26 cellular contexts compared by ENCODE assay signal in the genomic region with DNA sequence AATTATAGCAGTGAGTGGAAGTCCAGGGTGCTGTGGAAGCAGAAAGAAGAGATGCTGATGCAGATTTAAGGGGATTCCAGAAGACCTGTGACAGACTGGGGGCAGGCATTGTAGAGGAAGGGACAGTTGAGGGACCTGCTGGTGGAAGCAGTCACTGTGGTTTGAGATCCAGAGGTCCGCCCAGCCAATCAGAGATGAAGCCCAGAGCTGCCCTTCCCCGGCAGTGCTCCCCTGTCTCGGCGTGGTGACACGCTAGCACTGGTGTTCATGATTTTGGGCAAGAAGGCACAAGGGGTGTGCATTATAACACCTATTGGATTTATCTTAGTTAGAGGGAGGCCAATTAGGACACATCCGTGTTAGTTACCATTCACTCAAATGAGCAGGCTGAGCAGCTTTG. TPM values are rescaled to one million over a fixed set of nuclear protein-coding genes. Genes with fewer than 3 reads are reported as not detected.
"Had no signal": no experiment of that assay in that cellular context is flagged by ENCODE, and none has a peak within 500 bp of the region (broad histone marks: within the 10 kb centered on the region; RNA-seq: fewer than 3 reads in every experiment).

No MANE protein-coding gene starts in this region.

- H3K36me3 Mint-ChIP-seq: activated naive CD8-positive, alpha-beta T cell; natural killer cell treated with Interleukin-12 subunit alpha and Interleukin-12 subunit beta and Interleukin-15 and Interleukin-18, amount 100 ng/mL, for 72 hours; stimulated activated memory B cell treated with anti-CD40 and anti-IgM and Interleukin-4, amounts not matched to agents 10 μg/mL and 1 μg/mL and 100 μg/mL, for 72 hours had no signal

- H3K27ac Mint-ChIP-seq: activated naive CD8-positive, alpha-beta T cell; activated T-helper 2 cell treated with anti-CD3 and anti-CD28 coated beads, Interferon-gamma antibody, Interleukin-2, Interleukin-4, amounts not matched to agents 10 μg/mL and 5 μg/mL and 100 μg/mL, durations not matched to agents 14 hours and 24 hours and 36 hours; effector memory CD8-positive, alpha-beta T cell; natural killer cell treated with Interleukin-12 subunit alpha and Interleukin-12 subunit beta and Interleukin-15 and Interleukin-18, amount 100 ng/mL, for 72 hours; stimulated activated memory B cell treated with anti-CD40 and anti-IgM and Interleukin-4, amounts not matched to agents 10 μg/mL and 1 μg/mL and 100 μg/mL, for 72 hours had no signal

- H3K27ac ChIP-seq: adrenal gland, colonic mucosa, gastrocnemius medialis, sigmoid colon, stomach, suprapubic skin, tibial nerve, vagina had no signal

- H3K27me3 ChIP-seq: adrenal gland, colonic mucosa, gastrocnemius medialis, sigmoid colon, stomach, suprapubic skin, tibial nerve, vagina had no signal

- H3K4me3 Mint-ChIP-seq: activated naive CD8-positive, alpha-beta T cell; activated T-cell treated with anti-CD3 and anti-CD28 coated beads, Interleukin-2, amount 50 U/mL, for 4 hours; effector memory CD8-positive, alpha-beta T cell; natural killer cell treated with Interleukin-12 subunit alpha and Interleukin-12 subunit beta and Interleukin-15 and Interleukin-18, amount 100 ng/mL, for 72 hours; stimulated activated memory B cell treated with anti-CD40 and anti-IgM and Interleukin-4, amounts not matched to agents 10 μg/mL and 1 μg/mL and 100 μg/mL, for 72 hours had no signal

- H3K9me3 ChIP-seq: adrenal gland, colonic mucosa, gastrocnemius medialis, sigmoid colon, stomach, suprapubic skin, tibial nerve, vagina had no signal

- ATAC-seq: activated T-cell treated with anti-CD3 and anti-CD28 coated beads, Interleukin-2, amount 50 U/mL, for 4 hours; effector memory CD8-positive, alpha-beta T cell; esophagus mucosa; gastrocnemius medialis; left lobe of liver; natural killer cell treated with Interleukin-12 subunit alpha and Interleukin-12 subunit beta and Interleukin-15 and Interleukin-18, amount 100 ng/mL, for 72 hours; stimulated activated memory B cell treated with anti-CD40 and anti-IgM and Interleukin-4, amounts not matched to agents 10 μg/mL and 1 μg/mL and 100 μg/mL, for 72 hours had no signal

- H3K4me3 ChIP-seq: adrenal gland, colonic mucosa, gastrocnemius medialis, sigmoid colon, smooth muscle cell, stomach, suprapubic skin, tibial nerve, vagina had no signal

- DNase-seq: activated CD8-positive, alpha-beta memory T cell treated with anti-CD3 and anti-CD28 coated beads for 24 hours; activated CD8-positive, alpha-beta memory T cell treated with anti-CD3 and anti-CD28 coated beads, Interleukin-2, amount 50 U/mL, for 4 hours; activated naive CD4-positive, alpha-beta T cell; activated T-cell treated with anti-CD3 and anti-CD28 coated beads, Interleukin-2, amount 50 U/mL, for 4 hours; adrenal gland; colonic mucosa; dorsolateral prefrontal cortex; effector memory CD8-positive, alpha-beta T cell; gastrocnemius medialis; head of caudate nucleus; islet precursor cell; occipital lobe; sigmoid colon; stimulated activated CD4-positive, alpha-beta T cell treated with anti-CD3 and anti-CD28 coated beads, Interleukin-15, amount 100 ng/mL, for 24 hours; stomach; T-helper 9 cell had no signal

- H3K4me1 ChIP-seq: adrenal gland, colonic mucosa, gastrocnemius medialis, sigmoid colon, vagina had no signal

- H3K4me1 Mint-ChIP-seq: stimulated activated memory B cell treated with anti-CD40 and anti-IgM and Interleukin-4, amounts not matched to agents 10 μg/mL and 1 μg/mL and 100 μg/mL, for 72 hours had no signal

- H3K9me3 Mint-ChIP-seq: activated T-cell treated with anti-CD3 and anti-CD28 coated beads, Interleukin-2, amount 50 U/mL, for 4 hours; activated T-helper 2 cell treated with anti-CD3 and anti-CD28 coated beads, Interferon-gamma antibody, Interleukin-2, Interleukin-4, amounts not matched to agents 10 μg/mL and 5 μg/mL and 100 μg/mL, durations not matched to agents 14 hours and 24 hours and 36 hours; effector memory CD8-positive, alpha-beta T cell; natural killer cell treated with Interleukin-12 subunit alpha and Interleukin-12 subunit beta and Interleukin-15 and Interleukin-18, amount 100 ng/mL, for 72 hours; stimulated activated memory B cell treated with anti-CD40 and anti-IgM and Interleukin-4, amounts not matched to agents 10 μg/mL and 1 μg/mL and 100 μg/mL, for 72 hours had no signal

- H3K36me3 ChIP-seq: adrenal gland, colonic mucosa, gastrocnemius medialis, sigmoid colon, stomach, suprapubic skin, vagina had no signal

RNA-seq across cellular contexts. Expression of a gene that starts 16.1 kb away (rescaled TPM):
- total RNA-seq: activated T-helper 2 cell treated with anti-CD3 and anti-CD28 coated beads, Interferon-gamma antibody, Interleukin-2, Interleukin-4, amounts not matched to agents 10 μg/mL and 5 μg/mL and 100 μg/mL, durations not matched to agents 14 hours and 24 hours and 36 hours had no signal
